ENCODE assay signal across 2 cellular contexts in the genomic region with DNA sequence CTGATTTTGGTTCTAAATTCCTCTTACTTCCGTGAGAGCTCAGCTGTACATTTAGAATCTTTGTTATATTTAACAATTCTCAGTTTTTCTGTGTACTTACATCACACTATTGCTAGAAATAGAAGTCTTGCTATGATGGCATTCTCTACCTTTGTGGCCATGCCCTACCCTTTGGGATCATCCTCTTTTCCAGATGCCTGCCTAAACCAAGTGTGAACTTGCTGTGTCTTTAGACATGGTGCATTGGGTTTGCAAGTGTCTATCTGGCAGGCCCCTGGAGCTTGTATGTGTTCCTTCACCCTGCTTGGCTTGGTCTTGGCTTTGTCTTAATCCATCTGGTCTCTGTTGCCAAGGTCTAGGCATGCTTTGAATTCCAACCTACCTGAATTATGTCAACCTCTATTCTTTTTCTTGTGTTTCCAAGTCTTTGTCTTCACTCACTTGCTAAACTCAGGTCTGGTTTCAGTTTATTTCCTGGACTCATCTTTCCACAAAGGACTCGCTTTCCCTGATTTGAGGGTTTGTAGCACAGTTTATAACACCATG.
TF ChIP-seq lines count a peak whose summit lies in the region.

No MANE protein-coding gene starts in this region.

TF ChIP-seq in HepG2, 621 proteins besides CTCF, POLR2A, EP300 and RAD21:
- TF ChIP-seq, protein P1, sequence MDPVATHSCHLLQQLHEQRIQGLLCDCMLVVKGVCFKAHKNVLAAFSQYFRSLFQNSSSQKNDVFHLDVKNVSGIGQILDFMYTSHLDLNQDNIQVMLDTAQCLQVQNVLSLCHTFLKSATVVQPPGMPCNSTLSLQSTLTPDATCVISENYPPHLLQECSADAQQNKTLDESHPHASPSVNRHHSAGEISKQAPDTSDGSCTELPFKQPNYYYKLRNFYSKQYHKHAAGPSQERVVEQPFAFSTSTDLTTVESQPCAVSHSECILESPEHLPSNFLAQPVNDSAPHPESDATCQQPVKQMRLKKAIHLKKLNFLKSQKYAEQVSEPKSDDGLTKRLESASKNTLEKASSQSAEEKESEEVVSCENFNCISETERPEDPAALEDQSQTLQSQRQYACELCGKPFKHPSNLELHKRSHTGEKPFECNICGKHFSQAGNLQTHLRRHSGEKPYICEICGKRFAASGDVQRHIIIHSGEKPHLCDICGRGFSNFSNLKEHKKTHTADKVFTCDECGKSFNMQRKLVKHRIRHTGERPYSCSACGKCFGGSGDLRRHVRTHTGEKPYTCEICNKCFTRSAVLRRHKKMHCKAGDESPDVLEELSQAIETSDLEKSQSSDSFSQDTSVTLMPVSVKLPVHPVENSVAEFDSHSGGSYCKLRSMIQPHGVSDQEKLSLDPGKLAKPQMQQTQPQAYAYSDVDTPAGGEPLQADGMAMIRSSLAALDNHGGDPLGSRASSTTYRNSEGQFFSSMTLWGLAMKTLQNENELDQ (CRISPR knock-in tag; IDR thresholded peaks at IDR 0.05; ENCODE audit: borderline replicate concordance), result no peak
- 0 out of 2 replicates have a peak, but pooled peaks have one; percentile 61 for TF ChIP-seq ZNF780A (CRISPR knock-in tag; IDR thresholded peaks at IDR 0.05)

TF ChIP-seq in WTC11, 78 proteins besides CTCF, POLR2A, EP300 and RAD21:
- TF ChIP-seq IRF2 (CRISPR knock-in tag; IDR thresholded peaks at IDR 0.05; ENCODE audit: borderline replicate concordance, low read depth) (no peak), ZNF396 (CRISPR knock-in tag; IDR thresholded peaks at IDR 0.05; ENCODE audit: borderline replicate concordance) (no peak), NFE2L1 (CRISPR knock-in tag; IDR thresholded peaks at IDR 0.05) (no peak), FOXJ3 (CRISPR knock-in tag; IDR thresholded peaks at IDR 0.05; ENCODE audit: borderline replicate concordance) (no peak), KAT7 (CRISPR knock-in tag; IDR thresholded peaks at IDR 0.05; ENCODE audit: borderline replicate concordance) (no peak), NFYB (CRISPR knock-in tag; conservative IDR thresholded peaks at IDR 0.05; ENCODE audit: low read depth) (no peak), SOX15 (CRISPR knock-in tag; IDR thresholded peaks at IDR 0.05) (no peak), NR2C2 (CRISPR knock-in tag; IDR thresholded peaks at IDR 0.05) (no peak), ESRRA (CRISPR knock-in tag; IDR thresholded peaks at IDR 0.05; ENCODE audit: borderline replicate concordance) (no peak), JUN (CRISPR knock-in tag; IDR thresholded peaks at IDR 0.05) (no peak), FOXK1 (CRISPR knock-in tag; IDR thresholded peaks at IDR 0.05) (no peak)
- TF ChIP-seq, protein P2, sequence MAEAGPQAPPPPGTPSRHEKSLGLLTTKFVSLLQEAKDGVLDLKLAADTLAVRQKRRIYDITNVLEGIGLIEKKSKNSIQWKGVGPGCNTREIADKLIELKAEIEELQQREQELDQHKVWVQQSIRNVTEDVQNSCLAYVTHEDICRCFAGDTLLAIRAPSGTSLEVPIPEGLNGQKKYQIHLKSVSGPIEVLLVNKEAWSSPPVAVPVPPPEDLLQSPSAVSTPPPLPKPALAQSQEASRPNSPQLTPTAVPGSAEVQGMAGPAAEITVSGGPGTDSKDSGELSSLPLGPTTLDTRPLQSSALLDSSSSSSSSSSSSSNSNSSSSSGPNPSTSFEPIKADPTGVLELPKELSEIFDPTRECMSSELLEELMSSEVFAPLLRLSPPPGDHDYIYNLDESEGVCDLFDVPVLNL (CRISPR knock-in tag; IDR thresholded peaks at IDR 0.05; ENCODE audit: borderline replicate concordance, low read depth), result no peak
- TF ChIP-seq, protein P3, sequence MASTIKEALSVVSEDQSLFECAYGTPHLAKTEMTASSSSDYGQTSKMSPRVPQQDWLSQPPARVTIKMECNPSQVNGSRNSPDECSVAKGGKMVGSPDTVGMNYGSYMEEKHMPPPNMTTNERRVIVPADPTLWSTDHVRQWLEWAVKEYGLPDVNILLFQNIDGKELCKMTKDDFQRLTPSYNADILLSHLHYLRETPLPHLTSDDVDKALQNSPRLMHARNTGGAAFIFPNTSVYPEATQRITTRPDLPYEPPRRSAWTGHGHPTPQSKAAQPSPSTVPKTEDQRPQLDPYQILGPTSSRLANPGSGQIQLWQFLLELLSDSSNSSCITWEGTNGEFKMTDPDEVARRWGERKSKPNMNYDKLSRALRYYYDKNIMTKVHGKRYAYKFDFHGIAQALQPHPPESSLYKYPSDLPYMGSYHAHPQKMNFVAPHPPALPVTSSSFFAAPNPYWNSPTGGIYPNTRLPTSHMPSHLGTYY (CRISPR knock-in tag; IDR thresholded peaks at IDR 0.05), result no peak
- TF ChIP-seq, protein P4, sequence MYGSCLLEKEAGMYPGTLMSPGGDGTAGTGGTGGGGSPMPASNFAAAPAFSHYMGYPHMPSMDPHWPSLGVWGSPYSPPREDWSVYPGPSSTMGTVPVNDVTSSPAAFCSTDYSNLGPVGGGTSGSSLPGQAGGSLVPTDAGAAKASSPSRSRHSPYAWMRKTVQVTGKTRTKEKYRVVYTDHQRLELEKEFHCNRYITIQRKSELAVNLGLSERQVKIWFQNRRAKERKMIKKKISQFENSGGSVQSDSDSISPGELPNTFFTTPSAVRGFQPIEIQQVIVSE (CRISPR knock-in tag; IDR thresholded peaks at IDR 0.05; ENCODE audit: borderline replicate concordance), result no peak
- TF ChIP-seq, protein P5, sequence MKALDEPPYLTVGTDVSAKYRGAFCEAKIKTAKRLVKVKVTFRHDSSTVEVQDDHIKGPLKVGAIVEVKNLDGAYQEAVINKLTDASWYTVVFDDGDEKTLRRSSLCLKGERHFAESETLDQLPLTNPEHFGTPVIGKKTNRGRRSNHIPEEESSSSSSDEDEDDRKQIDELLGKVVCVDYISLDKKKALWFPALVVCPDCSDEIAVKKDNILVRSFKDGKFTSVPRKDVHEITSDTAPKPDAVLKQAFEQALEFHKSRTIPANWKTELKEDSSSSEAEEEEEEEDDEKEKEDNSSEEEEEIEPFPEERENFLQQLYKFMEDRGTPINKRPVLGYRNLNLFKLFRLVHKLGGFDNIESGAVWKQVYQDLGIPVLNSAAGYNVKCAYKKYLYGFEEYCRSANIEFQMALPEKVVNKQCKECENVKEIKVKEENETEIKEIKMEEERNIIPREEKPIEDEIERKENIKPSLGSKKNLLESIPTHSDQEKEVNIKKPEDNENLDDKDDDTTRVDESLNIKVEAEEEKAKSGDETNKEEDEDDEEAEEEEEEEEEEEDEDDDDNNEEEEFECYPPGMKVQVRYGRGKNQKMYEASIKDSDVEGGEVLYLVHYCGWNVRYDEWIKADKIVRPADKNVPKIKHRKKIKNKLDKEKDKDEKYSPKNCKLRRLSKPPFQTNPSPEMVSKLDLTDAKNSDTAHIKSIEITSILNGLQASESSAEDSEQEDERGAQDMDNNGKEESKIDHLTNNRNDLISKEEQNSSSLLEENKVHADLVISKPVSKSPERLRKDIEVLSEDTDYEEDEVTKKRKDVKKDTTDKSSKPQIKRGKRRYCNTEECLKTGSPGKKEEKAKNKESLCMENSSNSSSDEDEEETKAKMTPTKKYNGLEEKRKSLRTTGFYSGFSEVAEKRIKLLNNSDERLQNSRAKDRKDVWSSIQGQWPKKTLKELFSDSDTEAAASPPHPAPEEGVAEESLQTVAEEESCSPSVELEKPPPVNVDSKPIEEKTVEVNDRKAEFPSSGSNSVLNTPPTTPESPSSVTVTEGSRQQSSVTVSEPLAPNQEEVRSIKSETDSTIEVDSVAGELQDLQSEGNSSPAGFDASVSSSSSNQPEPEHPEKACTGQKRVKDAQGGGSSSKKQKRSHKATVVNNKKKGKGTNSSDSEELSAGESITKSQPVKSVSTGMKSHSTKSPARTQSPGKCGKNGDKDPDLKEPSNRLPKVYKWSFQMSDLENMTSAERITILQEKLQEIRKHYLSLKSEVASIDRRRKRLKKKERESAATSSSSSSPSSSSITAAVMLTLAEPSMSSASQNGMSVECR (CRISPR knock-in tag; IDR thresholded peaks at IDR 0.05; ENCODE audit: borderline replicate concordance), result no peak
- TF ChIP-seq, protein P6, sequence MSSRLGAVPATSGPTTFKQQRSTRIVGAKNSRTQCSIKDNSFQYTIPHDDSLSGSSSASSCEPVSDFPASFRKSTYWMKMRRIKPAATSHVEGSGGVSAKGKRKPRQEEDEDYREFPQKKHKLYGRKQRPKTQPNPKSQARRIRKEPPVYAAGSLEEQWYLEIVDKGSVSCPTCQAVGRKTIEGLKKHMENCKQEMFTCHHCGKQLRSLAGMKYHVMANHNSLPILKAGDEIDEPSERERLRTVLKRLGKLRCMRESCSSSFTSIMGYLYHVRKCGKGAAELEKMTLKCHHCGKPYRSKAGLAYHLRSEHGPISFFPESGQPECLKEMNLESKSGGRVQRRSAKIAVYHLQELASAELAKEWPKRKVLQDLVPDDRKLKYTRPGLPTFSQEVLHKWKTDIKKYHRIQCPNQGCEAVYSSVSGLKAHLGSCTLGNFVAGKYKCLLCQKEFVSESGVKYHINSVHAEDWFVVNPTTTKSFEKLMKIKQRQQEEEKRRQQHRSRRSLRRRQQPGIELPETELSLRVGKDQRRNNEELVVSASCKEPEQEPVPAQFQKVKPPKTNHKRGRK (CRISPR knock-in tag; IDR thresholded peaks at IDR 0.05; ENCODE audit: borderline replicate concordance), result no peak
- TF ChIP-seq, protein P7, sequence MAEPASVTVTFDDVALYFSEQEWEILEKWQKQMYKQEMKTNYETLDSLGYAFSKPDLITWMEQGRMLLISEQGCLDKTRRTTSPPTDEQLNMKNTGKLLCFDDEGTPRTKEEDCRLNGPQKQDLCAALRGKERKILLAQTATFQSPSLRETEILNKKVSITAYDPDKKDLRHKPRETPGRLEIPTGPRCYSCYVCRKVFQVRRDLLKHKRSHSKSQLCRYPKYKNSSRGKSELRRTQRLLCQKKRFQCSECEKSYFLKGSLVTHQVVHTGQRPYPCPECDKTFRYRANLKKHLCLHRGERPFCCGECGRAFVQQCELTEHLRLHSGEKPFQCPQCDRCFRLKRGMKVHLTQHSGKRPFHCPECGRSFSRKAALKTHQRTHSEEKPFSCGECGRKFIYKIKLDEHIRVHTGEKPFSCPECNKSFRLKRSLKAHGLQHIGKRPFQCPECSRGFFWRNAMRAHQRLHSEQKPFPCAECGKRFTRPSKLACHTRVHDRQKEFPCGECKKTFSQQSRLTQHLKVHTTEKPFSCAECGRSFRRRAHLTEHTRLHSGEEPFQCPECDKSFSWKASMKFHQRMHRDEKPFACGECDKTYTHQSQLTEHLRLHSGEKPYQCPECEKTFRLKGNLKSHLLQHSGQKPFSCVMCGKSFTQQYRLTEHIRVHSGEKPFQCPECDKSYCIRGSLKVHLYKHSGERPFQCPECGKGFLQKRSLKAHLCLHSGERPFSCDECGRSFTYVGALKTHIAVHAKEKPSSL (CRISPR knock-in tag; conservative IDR thresholded peaks at IDR 0.05), result no peak
- TF ChIP-seq, protein P8, sequence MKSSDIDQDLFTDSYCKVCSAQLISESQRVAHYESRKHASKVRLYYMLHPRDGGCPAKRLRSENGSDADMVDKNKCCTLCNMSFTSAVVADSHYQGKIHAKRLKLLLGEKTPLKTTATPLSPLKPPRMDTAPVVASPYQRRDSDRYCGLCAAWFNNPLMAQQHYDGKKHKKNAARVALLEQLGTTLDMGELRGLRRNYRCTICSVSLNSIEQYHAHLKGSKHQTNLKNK (CRISPR knock-in tag; IDR thresholded peaks at IDR 0.05), result no peak
